ENCODE assay signal across 8 cellular contexts in the genomic region with DNA sequence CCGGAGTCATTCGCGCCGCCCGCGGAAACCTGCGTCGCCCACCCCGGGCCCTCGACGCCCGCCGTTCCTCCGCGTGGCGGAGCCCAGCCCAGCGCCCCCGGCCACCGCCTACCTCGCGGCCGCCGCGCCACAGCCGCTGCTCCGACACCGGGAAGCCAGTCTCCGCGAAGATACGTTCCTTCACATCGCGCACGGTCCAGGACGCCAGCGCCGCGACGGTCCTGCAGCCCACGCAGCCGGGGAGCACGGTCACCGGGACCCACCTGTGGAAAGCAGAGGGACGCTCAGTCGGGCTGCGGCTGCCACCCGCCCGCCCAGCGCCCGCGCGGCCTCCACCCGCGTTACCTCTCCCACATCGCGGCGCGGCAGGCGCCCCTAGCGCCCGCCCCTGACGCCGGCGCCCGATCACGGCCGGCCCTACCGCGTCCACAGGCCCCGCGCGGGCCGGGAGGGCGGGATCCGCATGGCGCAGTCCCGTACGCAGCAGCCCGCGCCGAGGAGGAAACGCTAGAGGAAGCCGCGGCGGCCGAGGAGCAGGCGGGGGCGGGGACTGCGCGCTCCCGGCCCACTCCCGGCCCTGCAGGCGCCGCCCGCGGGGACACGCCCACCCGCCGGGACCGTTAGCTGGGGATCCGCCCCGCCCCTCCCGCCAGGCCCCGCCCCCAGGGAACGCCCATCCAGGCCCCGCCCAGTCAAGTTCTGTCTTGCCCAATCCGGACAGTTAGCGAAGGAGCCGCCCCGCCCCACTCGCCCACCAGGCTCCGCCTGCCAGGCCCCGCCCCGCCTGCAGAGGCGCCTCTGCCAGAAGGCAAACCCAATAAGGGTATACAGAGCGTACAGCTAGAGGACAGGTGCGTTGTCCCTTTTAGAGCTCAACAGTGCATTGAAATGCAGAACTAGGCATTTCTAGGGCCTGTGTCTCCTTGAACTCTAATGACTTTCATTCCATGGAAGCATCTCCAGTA. TPM values are rescaled to one million over a fixed set of nuclear protein-coding genes. Genes with fewer than 3 reads are reported as not detected.
DNase-seq lines count a peak whose midpoint lies in the region; ATAC-seq and TF ChIP-seq lines count a peak whose summit lies in the region.

No MANE protein-coding gene starts in this region.

- TF ChIP-seq CTCF in GM13976 (IDR thresholded peaks at IDR 0.05; ENCODE audit: borderline replicate concordance, control extremely low read depth, extremely low read depth, insufficient read depth, missing control alignments) (no peak), uterus (IDR thresholded peaks at IDR 0.05) (peak in 2 of 4 experiments; percentile 38 to 52)

- H3K4me3 ChIP-seq in right cardiac atrium (ENCODE audit: low read length) (peak overlapping the region; percentile 43), uterus (peak overlapping the region; percentile 45 to 68)

- peak; percentile 65 to 85 for TF ChIP-seq POLR2A in uterus (IDR thresholded peaks at IDR 0.05)

- no peaks in the 10 kb centered on the region for H3K36me3 ChIP-seq in uterus

- WGBS in right cardiac atrium, result under 1% methylated on average over 116 of the region's 116 CpGs

- H3K27me3 ChIP-seq in right cardiac atrium (ENCODE audit: control insufficient read depth, insufficient read depth), result no peaks in the 10 kb centered on the region
- no peaks in the 10 kb centered on the region for H3K27me3 ChIP-seq in uterus

- intact Hi-C loops in right cardiac atrium (cut with DNase I), result no loop called here
- intact Hi-C loops in uterus (cut with DNase I; ENCODE audit: low total_unique reads), result no loop called here

- ATAC-seq in HG02840 (IDR thresholded peaks at IDR 0.05; ENCODE audit: low FRiP score, unreplicated experiment) (peak; percentile 85), right cardiac atrium (peak; percentile 98)

- H3K4me1 ChIP-seq in right cardiac atrium (ENCODE audit: control insufficient read depth, insufficient read depth, low read length) (peaks cover 8% of the 10 kb centered on the region), uterus (peaks cover 0 to 13% of the 10 kb centered on the region in 2 donors)

- H3K9me3 ChIP-seq in right cardiac atrium (ENCODE audit: control insufficient read depth, low read length), result no peaks in the 10 kb centered on the region
- H3K9me3 ChIP-seq in uterus, result no peaks in the 10 kb centered on the region

- in situ Hi-C loops in GM13976 (cut with MboI; ENCODE audit: low sequenced_read_pairs, unreplicated experiment), result no loop called here

- peak; percentile 99 for DNase-seq in GM13976 (ENCODE audit: low spot score)
- DNase-seq in NCI-H146 (lab: John Stamatoyannopoulos, UW), result peak; percentile 83
- DNase-seq in T-helper 1 cell, result peak; percentile 94 to 98 (median 95)
- DNase-seq in right cardiac atrium, result peak; percentile 97 to 99 (median 99)
- DNase-seq in pulmonary artery endothelial cell (ENCODE audit: low read depth, low spot score), result peak; percentile 78
- peak; percentile 97 for DNase-seq in uterus

- H3K27ac ChIP-seq in angular gyrus (ENCODE audit: low read depth, low read length) (peak overlapping the region; percentile 77), right cardiac atrium (ENCODE audit: low read length) (peak overlapping the region; percentile 71), uterus (peak overlapping the region; percentile 88 to 89)

RNA-seq across cellular contexts. Expression of gene SACS, which starts 58.2 kb away (rescaled TPM):
- total RNA-seq in right cardiac atrium, result 10 to 100 TPM; 13.5 to 23.5 (median 16.2) TPM
- 4.8 TPM for polyA plus RNA-seq in right cardiac atrium
- 110 and 150 TPM in 2 replicates for total RNA-seq in pulmonary artery endothelial cell
- total RNA-seq in uterus, result 10 to 100 TPM in 3 of 4 donors, 1 to 10 TPM in 1; 9.0 to 70.5 (median 20.5) TPM

Comparison
In these comparisons a context has a peak if more than half of its experiments do, and no peak if none do; other contexts are left out.
1. Peak in every context shown above with its lines: DNase-seq, ATAC-seq, H3K4me3 ChIP-seq and H3K27ac ChIP-seq.